Comparison of ENCODE assay signal across 17 cellular contexts in the genomic region with DNA sequence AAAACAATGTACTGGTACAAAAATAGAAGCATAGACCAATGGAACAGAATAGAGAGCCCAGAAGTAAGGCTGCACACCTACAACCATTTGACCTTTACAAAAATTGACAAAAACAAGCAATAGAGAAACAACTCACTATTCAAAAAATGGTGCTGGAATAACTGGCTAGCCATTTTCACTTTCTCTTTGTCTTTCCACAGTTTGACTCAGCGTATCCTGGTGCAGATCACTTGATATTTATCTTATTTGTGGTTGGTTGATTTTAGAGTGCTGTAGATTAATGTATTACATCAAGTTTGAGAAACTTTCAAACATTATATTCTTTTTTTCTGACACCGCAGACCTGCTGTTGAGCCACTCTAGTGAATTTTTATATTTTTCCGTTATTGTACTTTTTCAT.
DNase-seq lines count a peak whose midpoint lies in the region; ATAC-seq and TF ChIP-seq lines count a peak whose summit lies in the region.
"Had no signal": no experiment of that assay in that cellular context is flagged by ENCODE, and none has a peak within 500 bp of the region (broad histone marks: within the 10 kb centered on the region; RNA-seq: fewer than 3 reads in every experiment).

No MANE protein-coding gene starts in this region.

- no peak overlapping the region for H3K4me3 Mint-ChIP-seq in GM23338
- H3K4me3 Mint-ChIP-seq: CD8-positive, alpha-beta T cell had no signal

- intact Hi-C loops in Right ventricle myocardium inferior (cut with DNase I) (no loop called here), ascending aorta (cut with DNase I) (no loop called here)

- no peaks in the 10 kb centered on the region for H3K4me1 ChIP-seq in GM23338 (ENCODE audit: insufficient read depth)
- H3K4me1 ChIP-seq in ascending aorta: no peaks in the 10 kb centered on the region
- H3K4me1 ChIP-seq: SJCRH30 had no signal

- TF ChIP-seq CTCF in GM23338 (conservative IDR thresholded peaks at IDR 0.05; ENCODE audit: low read depth in 2 of 2) (no peak), ascending aorta (IDR thresholded peaks at IDR 0.05) (no peak)

- no peaks in the 10 kb centered on the region for H3K9me3 ChIP-seq in ascending aorta
- H3K9me3 ChIP-seq: SJCRH30 had no signal

- H3K4me1 Mint-ChIP-seq in GM23338: no peaks in the 10 kb centered on the region

- no peaks in the 10 kb centered on the region for H3K27me3 Mint-ChIP-seq in GM23338 (ENCODE audit: insufficient read depth, low read depth, poor library complexity)

- H3K27ac ChIP-seq in GM23338 (ENCODE audit: low read depth) (no peak overlapping the region), ascending aorta (no peak overlapping the region)
- H3K27ac ChIP-seq: KMS-11, RWPE1, SJCRH30 had no signal

- no peaks in the 10 kb centered on the region for H3F3A ChIP-seq in GM23338 (replicated peaks; ENCODE audit: low read depth)

- peak; percentile 6 for DNase-seq in AG20443 (ENCODE audit: low spot score)
- DNase-seq in GM23338 (ENCODE audit: low spot score): no peak
- peak; percentile 12 for DNase-seq in NCI-H460 (ENCODE audit: extremely low read depth, low read depth)
- DNase-seq in fibroblast of peridontal ligament (ENCODE audit: extremely low read depth): peak; percentile 26
- DNase-seq in Right ventricle myocardium inferior (ENCODE audit: missing footprints): no peak
- no peak for DNase-seq in NCI-H510A (lab: John Stamatoyannopoulos, UW)
- no peak for DNase-seq in ascending aorta (ENCODE audit: low spot score in 2 of 2)
- DNase-seq: CD8-positive, alpha-beta T cell; NCI-H1105 treated with DMSO at 0.1 percent for 48 hours; NCI-H187; NCI-H226; NCI-H526 treated with DMSO at 0.1 percent for 48 hours; SJCRH30; SW 1271 had no signal

- H3K79me2 ChIP-seq in GM23338 (replicated peaks; ENCODE audit: insufficient read depth): no peaks in the 10 kb centered on the region

- H3K27ac Mint-ChIP-seq in GM23338: peak overlapping the region; percentile 22
- H3K27ac Mint-ChIP-seq: CD8-positive, alpha-beta T cell had no signal

- H3K9me2 ChIP-seq in GM23338 (ENCODE audit: insufficient read depth): no peaks in the 10 kb centered on the region

- peaks cover 9% of the 10 kb centered on the region; the same call in 1 of the 3 replicates for H3K9me3 Mint-ChIP-seq in GM23338

- H3K4me3 ChIP-seq in GM23338 (no peak overlapping the region), ascending aorta (no peak overlapping the region)
- H3K4me3 ChIP-seq: SJCRH30 had no signal

- H2AFZ ChIP-seq in GM23338: no peak overlapping the region

- H3K36me3 ChIP-seq in GM23338 (ENCODE audit: insufficient read depth) (no peaks in the 10 kb centered on the region), ascending aorta (no peaks in the 10 kb centered on the region)
- H3K36me3 ChIP-seq: SJCRH30 had no signal

- H3K36me3 Mint-ChIP-seq in GM23338 (ENCODE audit: low read depth): peaks cover 4% of the 10 kb centered on the region; the same call in 1 of the 3 replicates
- H3K36me3 Mint-ChIP-seq: CD8-positive, alpha-beta T cell had no signal

- H3K4me2 ChIP-seq in GM23338: no peak overlapping the region
- H3K4me2 ChIP-seq: KMS-11 had no signal

- H4K20me1 ChIP-seq in GM23338 (replicated peaks; ENCODE audit: insufficient read depth): no peaks in the 10 kb centered on the region

- ATAC-seq in GM23338 (no peak), Right ventricle myocardium inferior (no peak), GM18511 (IDR thresholded peaks at IDR 0.05; ENCODE audit: unreplicated experiment) (no peak)
- ATAC-seq: CD8-positive, alpha-beta T cell had no signal

- H3K27me3 ChIP-seq in GM23338 (ENCODE audit: insufficient read depth): no peaks in the 10 kb centered on the region
- H3K27me3 ChIP-seq in ascending aorta: no peaks in the 10 kb centered on the region
- H3K27me3 ChIP-seq: SJCRH30 had no signal

TF ChIP-seq in GM23338, 12 proteins besides CTCF, POLR2A, EP300 and RAD21 (continues in another document):
- no peak for TF ChIP-seq STAT1 (IDR thresholded peaks at IDR 0.05; ENCODE audit: unreplicated experiment)
- TF ChIP-seq, protein P1, sequence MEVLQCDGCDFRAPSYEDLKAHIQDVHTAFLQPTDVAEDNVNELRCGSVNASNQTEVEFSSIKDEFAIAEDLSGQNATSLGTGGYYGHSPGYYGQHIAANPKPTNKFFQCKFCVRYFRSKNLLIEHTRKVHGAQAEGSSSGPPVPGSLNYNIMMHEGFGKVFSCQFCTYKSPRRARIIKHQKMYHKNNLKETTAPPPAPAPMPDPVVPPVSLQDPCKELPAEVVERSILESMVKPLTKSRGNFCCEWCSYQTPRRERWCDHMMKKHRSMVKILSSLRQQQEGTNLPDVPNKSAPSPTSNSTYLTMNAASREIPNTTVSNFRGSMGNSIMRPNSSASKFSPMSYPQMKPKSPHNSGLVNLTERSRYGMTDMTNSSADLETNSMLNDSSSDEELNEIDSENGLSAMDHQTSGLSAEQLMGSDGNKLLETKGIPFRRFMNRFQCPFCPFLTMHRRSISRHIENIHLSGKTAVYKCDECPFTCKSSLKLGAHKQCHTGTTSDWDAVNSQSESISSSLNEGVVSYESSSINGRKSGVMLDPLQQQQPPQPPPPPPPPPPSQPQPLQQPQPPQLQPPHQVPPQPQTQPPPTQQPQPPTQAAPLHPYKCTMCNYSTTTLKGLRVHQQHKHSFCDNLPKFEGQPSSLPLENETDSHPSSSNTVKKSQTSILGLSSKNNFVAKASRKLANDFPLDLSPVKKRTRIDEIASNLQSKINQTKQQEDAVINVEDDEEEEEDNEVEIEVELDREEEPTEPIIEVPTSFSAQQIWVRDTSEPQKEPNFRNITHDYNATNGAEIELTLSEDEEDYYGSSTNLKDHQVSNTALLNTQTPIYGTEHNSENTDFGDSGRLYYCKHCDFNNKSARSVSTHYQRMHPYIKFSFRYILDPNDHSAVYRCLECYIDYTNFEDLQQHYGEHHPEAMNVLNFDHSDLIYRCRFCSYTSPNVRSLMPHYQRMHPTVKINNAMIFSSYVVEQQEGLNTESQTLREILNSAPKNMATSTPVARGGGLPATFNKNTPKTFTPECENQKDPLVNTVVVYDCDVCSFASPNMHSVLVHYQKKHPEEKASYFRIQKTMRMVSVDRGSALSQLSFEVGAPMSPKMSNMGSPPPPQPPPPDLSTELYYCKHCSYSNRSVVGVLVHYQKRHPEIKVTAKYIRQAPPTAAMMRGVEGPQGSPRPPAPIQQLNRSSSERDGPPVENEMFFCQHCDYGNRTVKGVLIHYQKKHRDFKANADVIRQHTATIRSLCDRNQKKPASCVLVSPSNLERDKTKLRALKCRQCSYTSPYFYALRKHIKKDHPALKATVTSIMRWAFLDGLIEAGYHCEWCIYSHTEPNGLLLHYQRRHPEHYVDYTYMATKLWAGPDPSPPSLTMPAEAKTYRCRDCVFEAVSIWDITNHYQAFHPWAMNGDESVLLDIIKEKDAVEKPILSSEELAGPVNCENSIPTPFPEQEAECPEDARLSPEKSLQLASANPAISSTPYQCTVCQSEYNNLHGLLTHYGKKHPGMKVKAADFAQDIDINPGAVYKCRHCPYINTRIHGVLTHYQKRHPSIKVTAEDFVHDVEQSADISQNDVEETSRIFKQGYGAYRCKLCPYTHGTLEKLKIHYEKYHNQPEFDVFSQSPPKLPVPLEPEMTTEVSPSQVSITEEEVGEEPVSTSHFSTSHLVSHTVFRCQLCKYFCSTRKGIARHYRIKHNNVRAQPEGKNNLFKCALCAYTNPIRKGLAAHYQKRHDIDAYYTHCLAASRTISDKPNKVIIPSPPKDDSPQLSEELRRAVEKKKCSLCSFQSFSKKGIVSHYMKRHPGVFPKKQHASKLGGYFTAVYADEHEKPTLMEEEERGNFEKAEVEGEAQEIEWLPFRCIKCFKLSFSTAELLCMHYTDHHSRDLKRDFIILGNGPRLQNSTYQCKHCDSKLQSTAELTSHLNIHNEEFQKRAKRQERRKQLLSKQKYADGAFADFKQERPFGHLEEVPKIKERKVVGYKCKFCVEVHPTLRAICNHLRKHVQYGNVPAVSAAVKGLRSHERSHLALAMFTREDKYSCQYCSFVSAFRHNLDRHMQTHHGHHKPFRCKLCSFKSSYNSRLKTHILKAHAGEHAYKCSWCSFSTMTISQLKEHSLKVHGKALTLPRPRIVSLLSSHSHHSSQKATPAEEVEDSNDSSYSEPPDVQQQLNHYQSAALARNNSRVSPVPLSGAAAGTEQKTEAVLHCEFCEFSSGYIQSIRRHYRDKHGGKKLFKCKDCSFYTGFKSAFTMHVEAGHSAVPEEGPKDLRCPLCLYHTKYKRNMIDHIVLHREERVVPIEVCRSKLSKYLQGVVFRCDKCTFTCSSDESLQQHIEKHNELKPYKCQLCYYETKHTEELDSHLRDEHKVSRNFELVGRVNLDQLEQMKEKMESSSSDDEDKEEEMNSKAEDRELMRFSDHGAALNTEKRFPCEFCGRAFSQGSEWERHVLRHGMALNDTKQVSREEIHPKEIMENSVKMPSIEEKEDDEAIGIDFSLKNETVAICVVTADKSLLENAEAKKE (CRISPR knock-in tag; IDR thresholded peaks at IDR 0.05): no peak
- TF ChIP-seq, protein P2, sequence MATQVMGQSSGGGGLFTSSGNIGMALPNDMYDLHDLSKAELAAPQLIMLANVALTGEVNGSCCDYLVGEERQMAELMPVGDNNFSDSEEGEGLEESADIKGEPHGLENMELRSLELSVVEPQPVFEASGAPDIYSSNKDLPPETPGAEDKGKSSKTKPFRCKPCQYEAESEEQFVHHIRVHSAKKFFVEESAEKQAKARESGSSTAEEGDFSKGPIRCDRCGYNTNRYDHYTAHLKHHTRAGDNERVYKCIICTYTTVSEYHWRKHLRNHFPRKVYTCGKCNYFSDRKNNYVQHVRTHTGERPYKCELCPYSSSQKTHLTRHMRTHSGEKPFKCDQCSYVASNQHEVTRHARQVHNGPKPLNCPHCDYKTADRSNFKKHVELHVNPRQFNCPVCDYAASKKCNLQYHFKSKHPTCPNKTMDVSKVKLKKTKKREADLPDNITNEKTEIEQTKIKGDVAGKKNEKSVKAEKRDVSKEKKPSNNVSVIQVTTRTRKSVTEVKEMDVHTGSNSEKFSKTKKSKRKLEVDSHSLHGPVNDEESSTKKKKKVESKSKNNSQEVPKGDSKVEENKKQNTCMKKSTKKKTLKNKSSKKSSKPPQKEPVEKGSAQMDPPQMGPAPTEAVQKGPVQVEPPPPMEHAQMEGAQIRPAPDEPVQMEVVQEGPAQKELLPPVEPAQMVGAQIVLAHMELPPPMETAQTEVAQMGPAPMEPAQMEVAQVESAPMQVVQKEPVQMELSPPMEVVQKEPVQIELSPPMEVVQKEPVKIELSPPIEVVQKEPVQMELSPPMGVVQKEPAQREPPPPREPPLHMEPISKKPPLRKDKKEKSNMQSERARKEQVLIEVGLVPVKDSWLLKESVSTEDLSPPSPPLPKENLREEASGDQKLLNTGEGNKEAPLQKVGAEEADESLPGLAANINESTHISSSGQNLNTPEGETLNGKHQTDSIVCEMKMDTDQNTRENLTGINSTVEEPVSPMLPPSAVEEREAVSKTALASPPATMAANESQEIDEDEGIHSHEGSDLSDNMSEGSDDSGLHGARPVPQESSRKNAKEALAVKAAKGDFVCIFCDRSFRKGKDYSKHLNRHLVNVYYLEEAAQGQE (IDR thresholded peaks at IDR 0.05; ENCODE audit: unreplicated experiment): no peak
- TF ChIP-seq POLR2AphosphoS5 (IDR thresholded peaks at IDR 0.05; ENCODE audit: low read depth): no peak
- no peak for TF ChIP-seq NANOG (IDR thresholded peaks at IDR 0.05; ENCODE audit: borderline replicate concordance)
- TF ChIP-seq EZH2 (IDR thresholded peaks at IDR 0.05; ENCODE audit: low read depth, unreplicated experiment): no peak

Comparison
In these comparisons a context has a peak if more than half of its experiments do, and no peak if none do; other contexts are left out.
1. DNase-seq: peak in AG20443 (single experiment), NCI-H460 (single experiment) and fibroblast of peridontal ligament (single experiment); none in GM23338 (single experiment), Right ventricle myocardium inferior (single experiment), NCI-H510A (single experiment) and ascending aorta (0 of 2).